ENCODE assay signal across 8 cellular contexts in the genomic region with DNA sequence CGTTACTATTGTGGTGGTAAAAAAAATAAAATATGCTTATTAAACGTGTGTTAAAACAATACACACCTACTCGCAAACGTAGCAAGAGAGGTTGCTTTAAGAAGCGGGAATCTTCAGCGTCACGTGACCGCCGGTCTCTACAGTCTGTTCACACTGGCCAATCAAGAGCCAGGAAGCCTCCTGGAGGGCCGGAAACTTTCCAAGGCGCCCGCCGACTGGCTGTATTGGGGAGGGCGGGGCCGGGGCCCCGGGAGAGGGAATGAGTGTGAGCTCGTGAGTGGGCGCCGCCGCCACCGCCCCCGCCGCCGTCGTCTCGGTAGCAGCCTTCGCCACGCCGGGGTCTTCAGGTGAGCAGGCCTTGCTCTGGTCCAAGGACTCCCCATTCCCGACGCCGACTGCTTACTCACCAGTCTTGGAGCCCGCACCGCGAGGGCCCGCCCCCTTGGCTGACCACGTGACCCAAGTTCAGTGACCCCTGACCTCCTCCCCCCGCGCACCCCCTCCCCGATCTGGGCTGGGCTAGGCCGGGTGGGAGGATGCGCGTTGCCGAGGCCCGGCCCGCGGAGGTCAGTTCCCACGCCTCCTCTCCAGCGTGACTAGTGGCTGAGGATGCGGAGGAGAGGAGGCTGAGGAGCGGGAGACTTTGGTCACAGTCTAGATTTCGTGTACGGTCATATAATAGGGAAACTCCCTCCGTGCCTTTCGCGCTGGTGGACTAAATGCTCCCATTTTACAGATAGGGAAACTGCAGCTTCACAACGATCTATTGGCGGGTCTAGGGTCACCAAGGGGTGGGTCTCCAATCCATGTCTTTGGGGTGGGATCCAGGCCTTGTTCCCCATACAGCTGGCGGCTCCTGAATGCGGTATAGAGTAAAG. TPM values are rescaled to one million over a fixed set of nuclear protein-coding genes. Genes with fewer than 3 reads are reported as not detected.
A peak's percentile ranks its signal among the peaks of the same experiment; 100 is the strongest.
DNase-seq lines count a peak whose midpoint lies in the region; ATAC-seq and TF ChIP-seq lines count a peak whose summit lies in the region.

TAF6L (plus strand) TSS at position 253 of the 878 bp plus-strand sequence. CDS start 4,388 bp downstream, outside the sequence.

- no peak for TF ChIP-seq CTCF in PC-9 (conservative IDR thresholded peaks at IDR 0.05)

- no peaks in the 10 kb centered on the region for H3K27me3 Mint-ChIP-seq in IgD-negative memory B cell
- H3K27me3 Mint-ChIP-seq in activated T-cell treated with anti-CD3 and anti-CD28 coated beads, Interleukin-2, amount 50 U/mL, for 24 hours = no peaks in the 10 kb centered on the region

- H3K36me3 ChIP-seq in PC-9 (ENCODE audit: low read depth) (0 out of 2 replicates have a peak, but pooled peaks cover 13% of the 10 kb centered on the region), esophagus (ENCODE audit: control insufficient read depth in 2 of 2, insufficient read depth in 2 of 2, low read length in 1 of 2) (peaks cover 1 to 12% of the 10 kb centered on the region in 2 donors), muscle layer of colon (ENCODE audit: insufficient read depth, low read length) (peaks cover 17% of the 10 kb centered on the region)

- intact Hi-C loops in PC-9 (cut with micrococcal nuclease; ENCODE audit: unreplicated experiment) = loop anchor here (1.0 kb wide), 1 partner anchor 43 kb away; the partner anchor contains the start of gene TTC9C

- H3K27ac ChIP-seq in PC-9 = peak within 1 kb of the TSS; percentile 77
- H3K27ac ChIP-seq in esophagus (ENCODE audit: low read depth in 2 of 2, low read length in 1 of 2) = peak within 1 kb of the TSS; percentile 89 to 98
- peak within 1 kb of the TSS; percentile 82 for H3K27ac ChIP-seq in muscle layer of colon (ENCODE audit: low read depth, low read length)

- H3K27me3 ChIP-seq in PC-9 (ENCODE audit: insufficient read depth, low read depth) = no peaks in the 10 kb centered on the region
- H3K27me3 ChIP-seq in esophagus (ENCODE audit: control insufficient read depth in 1 of 2, insufficient read depth in 2 of 2, low read length in 2 of 2) = no peaks in the 10 kb centered on the region
- no peaks in the 10 kb centered on the region for H3K27me3 ChIP-seq in muscle layer of colon (ENCODE audit: control insufficient read depth in 1 of 2, insufficient read depth in 2 of 2, low read length in 2 of 2)

- DNase-seq in DMS114 treated with DMSO at 0.1 percent for 48 hours (lab: John Stamatoyannopoulos, UW; ENCODE audit: unreplicated experiment) (peak; percentile 96), PC-9 (peak; percentile 95 to 97)
- DNase-seq in activated T-cell treated with anti-CD3 and anti-CD28 coated beads, Interleukin-2, amount 50 U/mL, for 24 hours = peak; percentile 98
- DNase-seq in stimulated activated CD8-positive, alpha-beta memory T cell treated with anti-CD3 and anti-CD28 coated beads, Interleukin-7, amount 100 ng/mL, for 24 hours (ENCODE audit: low read depth) = peak; percentile 91

- ATAC-seq in GM21529 (IDR thresholded peaks at IDR 0.05; ENCODE audit: unreplicated experiment) = peak; percentile 83

- H3K4me1 Mint-ChIP-seq in IgD-negative memory B cell = peaks cover 14 to 22% (median 16%) of the 10 kb centered on the region in 3 donors
- peaks cover 33% of the 10 kb centered on the region for H3K4me1 Mint-ChIP-seq in activated T-cell treated with anti-CD3 and anti-CD28 coated beads, Interleukin-2, amount 50 U/mL, for 24 hours (ENCODE audit: low read depth)

- peaks cover 23% of the 10 kb centered on the region for H3K79me2 ChIP-seq in PC-9 (ENCODE audit: low read depth)

- H3K9me3 ChIP-seq in PC-9 (ENCODE audit: insufficient read depth, low read depth) (no peaks in the 10 kb centered on the region), esophagus (ENCODE audit: control insufficient read depth in 2 of 2, insufficient read depth in 1 of 2, low read depth in 1 of 2, low read length in 1 of 2) (no peaks in the 10 kb centered on the region), muscle layer of colon (ENCODE audit: low read length) (no peaks in the 10 kb centered on the region)

- peak within 1 kb of the TSS; percentile 90 to 99 (median 98) for H3K4me3 Mint-ChIP-seq in IgD-negative memory B cell
- H3K4me3 Mint-ChIP-seq in activated T-cell treated with anti-CD3 and anti-CD28 coated beads, Interleukin-2, amount 50 U/mL, for 24 hours = peak within 1 kb of the TSS; percentile 89

- H3K4me1 ChIP-seq in PC-9 (replicated peaks; ENCODE audit: insufficient read depth) (peaks cover 14% of the 10 kb centered on the region), esophagus (ENCODE audit: control insufficient read depth in 2 of 2, insufficient read depth in 2 of 2, low read length in 1 of 2) (peaks cover 0 to 3% of the 10 kb centered on the region in 2 donors), muscle layer of colon (ENCODE audit: insufficient read depth, low read length) (peaks cover 19% of the 10 kb centered on the region)

- peak within 1 kb of the TSS; percentile 84 for H3K4me2 ChIP-seq in PC-9

- H3K9me3 Mint-ChIP-seq in IgD-negative memory B cell = no peaks in the 10 kb centered on the region
- H3K9me3 Mint-ChIP-seq in activated T-cell treated with anti-CD3 and anti-CD28 coated beads, Interleukin-2, amount 50 U/mL, for 24 hours = no peaks in the 10 kb centered on the region

- CTCF ChIA-PET in PC-9 (lab: Charles Lee) = interaction anchor here (0.5 to 1.8 kb wide), 4 partner anchors 15 to 103 kb away, joined by 4 to 7 read pairs (median 5); partner anchors contain the start of gene ZBTB3

- peak within 1 kb of the TSS; percentile 96 for H3K27ac Mint-ChIP-seq in IgD-negative memory B cell
- peak within 1 kb of the TSS; percentile 99 for H3K27ac Mint-ChIP-seq in activated T-cell treated with anti-CD3 and anti-CD28 coated beads, Interleukin-2, amount 50 U/mL, for 24 hours

- H3K9me2 ChIP-seq in PC-9 (ENCODE audit: insufficient read depth) = no peaks in the 10 kb centered on the region

- H2AFZ ChIP-seq in PC-9 = peak within 1 kb of the TSS; percentile 85

- H3K9ac ChIP-seq in muscle layer of colon (ENCODE audit: low read length) = peak within 1 kb of the TSS; percentile 66

- POLR2A ChIA-PET in PC-9 (lab: Charles Lee; ENCODE audit: unreplicated experiment) = interaction anchor here (0.5 to 1.2 kb wide), 16 partner anchors 10 to 1968 kb away, joined by 3 to 38 read pairs (median 4); partner anchors contain the start of genes C11orf98, CSKMT, GANAB and HNRNPUL2

- H4K20me1 ChIP-seq in PC-9 (ENCODE audit: insufficient read depth) = no peaks in the 10 kb centered on the region

- TSS peak; percentile 27 for BruUV-seq in PC-9 (replicated peaks; lab: Mats Ljungman, UMichigan)

- WGBS in esophagus, 2 donors = 2% methylated on average over 59 to 60 of the region's 60 CpGs

- H3K36me3 Mint-ChIP-seq in IgD-negative memory B cell = peaks cover 3% of the 10 kb centered on the region
- peaks cover 48% of the 10 kb centered on the region for H3K36me3 Mint-ChIP-seq in activated T-cell treated with anti-CD3 and anti-CD28 coated beads, Interleukin-2, amount 50 U/mL, for 24 hours (ENCODE audit: low read depth)

- peaks cover 52% of the 10 kb centered on the region for H3F3A ChIP-seq in PC-9 (ENCODE audit: insufficient read depth, low read depth)

- peak within 1 kb of the TSS; percentile 59 for H3K4me3 ChIP-seq in PC-9
- peak within 1 kb of the TSS; percentile 65 to 69 for H3K4me3 ChIP-seq in esophagus (ENCODE audit: low read depth in 1 of 2, low read length in 2 of 2)
- peak within 1 kb of the TSS; percentile 68 to 87 for H3K4me3 ChIP-seq in muscle layer of colon (ENCODE audit: low read depth in 1 of 2, low read length in 2 of 2)

RNA-seq across cellular contexts. Expression of gene TAF6L, which starts in this region (rescaled TPM):
- polyA plus RNA-seq in IgD-negative memory B cell (12.2 TPM), esophagus (10 to 100 TPM; 17.0 to 21.6 TPM)
- 31.2 and 36.4 TPM in 2 replicates for total RNA-seq in PC-9 (2021)

Comparison
In these comparisons a context has a peak if more than half of its experiments do, and no peak if none do; other contexts are left out.
1. Peak in every context shown above with its lines: DNase-seq, ATAC-seq, H3K4me3 ChIP-seq and H3K27ac ChIP-seq.